Comparison of ENCODE assay signal across 14 cellular contexts in the genomic region with DNA sequence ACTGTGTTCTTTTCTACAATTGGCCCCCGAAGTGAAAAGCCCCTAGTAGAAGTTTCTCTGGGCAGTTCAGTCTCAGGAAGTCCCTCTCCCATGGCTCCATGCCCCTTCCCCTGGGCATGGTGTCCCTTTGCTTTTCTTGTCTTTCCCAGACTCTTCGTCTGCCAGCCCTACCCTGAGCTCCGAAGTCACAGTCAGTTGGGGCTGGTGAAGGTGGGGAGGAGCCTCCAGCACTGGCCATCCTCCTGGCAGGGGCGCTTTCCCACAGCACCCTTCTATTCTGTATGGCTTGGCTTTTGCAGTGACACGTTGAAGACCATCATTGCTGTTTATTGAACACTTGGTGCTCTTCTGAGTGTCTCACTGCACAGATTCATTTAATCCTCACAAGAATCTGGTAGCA.
DNase-seq lines count a peak whose midpoint lies in the region; ATAC-seq and TF ChIP-seq lines count a peak whose summit lies in the region.
"Had no signal": no experiment of that assay in that cellular context is flagged by ENCODE, and none has a peak within 500 bp of the region (broad histone marks: within the 10 kb centered on the region; RNA-seq: fewer than 3 reads in every experiment).

No MANE protein-coding gene starts in this region.

- H3K56ac ChIP-seq in IMR-90 (ENCODE audit: extremely low read depth, insufficient read depth, low read length) = no peak overlapping the region

- WGBS in IMR-90 (ENCODE audit: extremely low coverage in 2 of 2, insufficient read length in 1 of 2), 2 experiments = no CpG with 5 or more reads among the region's 5 CpGs
- WGBS in right cardiac atrium = 78% methylated on average over 5 of the region's 5 CpGs
- 47% methylated on average over 5 of the region's 5 CpGs for WGBS in right lobe of liver (ENCODE audit: insufficient coverage, low coverage, low lambda C conversion rate, missing lambda C conversion rate)

- H4K8ac ChIP-seq in IMR-90 (ENCODE audit: low read depth in 2 of 2, low read length in 2 of 2) = peak overlapping the region; percentile 43 to 69; a peak in 3 of 4 replicates

- H3K4me3 ChIP-seq in IMR-90 (ENCODE audit: insufficient read depth, low read depth, low read length) (no peak overlapping the region), right cardiac atrium (ENCODE audit: low read length) (no peak overlapping the region), right lobe of liver (no peak overlapping the region)
- H3K4me3 ChIP-seq in CD8-positive, alpha-beta memory T cell (ENCODE audit: low read length) = no peak overlapping the region
- H3K4me3 ChIP-seq: A549; BLaER1 treated with 17β-estradiol and CSF1 and Interleukin-3, amounts not matched to agents 10 nM and 100 nM; GM23338 had no signal

- H3K36me3 Mint-ChIP-seq in activated T-helper 17 cell treated with anti-CD3 and anti-CD28 coated beads, Interleukin-2, amount 50 U/mL, for 72 hours (ENCODE audit: low read depth) = no peaks in the 10 kb centered on the region
- H3K36me3 Mint-ChIP-seq in CD8-positive, alpha-beta memory T cell = no peaks in the 10 kb centered on the region

- no peak for TF ChIP-seq RAD21 in IMR-90 (IDR thresholded peaks at IDR 0.05; ENCODE audit: low read length)

- no peak overlapping the region for H3K27ac Mint-ChIP-seq in activated T-helper 17 cell treated with anti-CD3 and anti-CD28 coated beads, Interleukin-2, amount 50 U/mL, for 72 hours
- H3K27ac Mint-ChIP-seq in CD8-positive, alpha-beta memory T cell = no peak overlapping the region
- H3K27ac Mint-ChIP-seq: GM23338 had no signal

- peaks cover 9% of the 10 kb centered on the region for H3K27me3 Mint-ChIP-seq in activated T-helper 17 cell treated with anti-CD3 and anti-CD28 coated beads, Interleukin-2, amount 50 U/mL, for 72 hours
- H3K27me3 Mint-ChIP-seq in CD8-positive, alpha-beta memory T cell = peaks cover 4 to 10% of the 10 kb centered on the region in 2 donors

- H4K91ac ChIP-seq in IMR-90 (ENCODE audit: insufficient read depth, low read depth, low read length) = no peak overlapping the region; the same call in 1 of the 2 replicates

- H3K18ac ChIP-seq in IMR-90 (ENCODE audit: low read depth, low read length) = peak overlapping the region; percentile 28; the same call in 1 of the 2 replicates

- H2AFZ ChIP-seq in IMR-90 (replicated peaks; ENCODE audit: low read length, poor library complexity) = peak overlapping the region; percentile 9
- H2AFZ ChIP-seq: GM23338 had no signal

- H3K4ac ChIP-seq in IMR-90 (ENCODE audit: low read depth, low read length) = no peak overlapping the region

- H4K20me1 ChIP-seq in IMR-90 (ENCODE audit: insufficient read depth, low read length) = no peaks in the 10 kb centered on the region
- H4K20me1 ChIP-seq: BLaER1 treated with 17β-estradiol and CSF1 and Interleukin-3, amounts not matched to agents 10 nM and 100 nM had no signal

- H2BK120ac ChIP-seq in IMR-90 (ENCODE audit: low read depth, low read length) = no peak overlapping the region; the same call in 1 of the 2 replicates

- H3K79me1 ChIP-seq in IMR-90 (ENCODE audit: low read depth in 1 of 2, low read length in 2 of 2) = no peaks in the 10 kb centered on the region

- 0 out of 2 replicates have a peak overlapping the region, but pooled peaks have one; percentile 36 for H3K14ac ChIP-seq in IMR-90 (replicated peaks; ENCODE audit: low read depth, low read length)

- peaks cover 4% of the 10 kb centered on the region for H3K9me3 Mint-ChIP-seq in activated T-helper 17 cell treated with anti-CD3 and anti-CD28 coated beads, Interleukin-2, amount 50 U/mL, for 72 hours
- H3K9me3 Mint-ChIP-seq in CD8-positive, alpha-beta memory T cell = peaks cover 0 to 9% (median 2%) of the 10 kb centered on the region in 5 donors

- no peak overlapping the region for H3K4me2 ChIP-seq in IMR-90 (ENCODE audit: low read depth, low read length)
- H3K4me2 ChIP-seq: A549, GM23338 had no signal

- H2BK15ac ChIP-seq in IMR-90 (ENCODE audit: low read depth, low read length) = 0 out of 3 replicates have a peak overlapping the region, but pooled peaks have one; percentile 29

- H3K4me1 ChIP-seq in IMR-90 (ENCODE audit: control insufficient read depth, insufficient read depth, low read length) (peaks cover 7% of the 10 kb centered on the region; the same call in 1 of the 2 replicates), right cardiac atrium (ENCODE audit: control insufficient read depth, insufficient read depth, low read length) (peaks cover 6% of the 10 kb centered on the region), right lobe of liver (no peaks in the 10 kb centered on the region)
- no peaks in the 10 kb centered on the region for H3K4me1 ChIP-seq in CD8-positive, alpha-beta memory T cell (ENCODE audit: insufficient read depth, low read length)
- H3K4me1 ChIP-seq: A549 had no signal

- H3K4me1 Mint-ChIP-seq in activated T-helper 17 cell treated with anti-CD3 and anti-CD28 coated beads, Interleukin-2, amount 50 U/mL, for 72 hours = no peaks in the 10 kb centered on the region
- H3K4me1 Mint-ChIP-seq in CD8-positive, alpha-beta memory T cell = no peaks in the 10 kb centered on the region

- H3K9ac ChIP-seq in IMR-90 (ENCODE audit: low read depth, low read length) = no peak overlapping the region
- H3K9ac ChIP-seq: BLaER1 treated with 17β-estradiol and CSF1 and Interleukin-3, amounts not matched to agents 10 nM and 100 nM had no signal

- no peak overlapping the region for H4K5ac ChIP-seq in IMR-90 (ENCODE audit: low read depth, low read length)

- H3K23ac ChIP-seq in IMR-90 (ENCODE audit: low read depth, low read length) = no peak overlapping the region

- no peak overlapping the region for H2AK9ac ChIP-seq in IMR-90 (replicated peaks; ENCODE audit: low read depth, low read length, poor library complexity)

- POLR2A ChIA-PET in IMR-90 (lab: Charles Lee; ENCODE audit: unreplicated experiment) = no interaction called here
- POLR2A ChIA-PET in CD8-positive, alpha-beta memory T cell (lab: Charles Lee) = no interaction called here

- intact Hi-C loops in IMR-90 (cut with micrococcal nuclease) = no loop called here
- intact Hi-C loops in right cardiac atrium (cut with DNase I) = no loop called here
- intact Hi-C loops in sciatic nerve (cut with DNase I) = no loop called here
- intact Hi-C loops in right lobe of liver (cut with DNase I) = no loop called here

- H3K9me3 ChIP-seq in IMR-90 (ENCODE audit: control insufficient read depth, insufficient read depth, low read length) = no peaks in the 10 kb centered on the region
- H3K9me3 ChIP-seq in right cardiac atrium (ENCODE audit: control insufficient read depth, low read length) = no peaks in the 10 kb centered on the region
- H3K9me3 ChIP-seq in CD8-positive, alpha-beta memory T cell (ENCODE audit: low read length) = no peaks in the 10 kb centered on the region
- H3K9me3 ChIP-seq in right lobe of liver = no peaks in the 10 kb centered on the region
- H3K9me3 ChIP-seq: A549 had no signal

- no peaks in the 10 kb centered on the region for H3K36me3 ChIP-seq in IMR-90 (ENCODE audit: control insufficient read depth, insufficient read depth, low read length)
- no peaks in the 10 kb centered on the region for H3K36me3 ChIP-seq in CD8-positive, alpha-beta memory T cell (ENCODE audit: insufficient read depth, low read length)
- H3K36me3 ChIP-seq in right lobe of liver = no peaks in the 10 kb centered on the region
- H3K36me3 ChIP-seq: BLaER1 treated with 17β-estradiol and CSF1 and Interleukin-3, amounts not matched to agents 10 nM and 100 nM had no signal

- no peak for ATAC-seq in IMR-90 (ENCODE audit: low read depth)
- no peak for ATAC-seq in right cardiac atrium
- peak; percentile 6 for ATAC-seq in sciatic nerve
- ATAC-seq in activated T-helper 17 cell treated with anti-CD3 and anti-CD28 coated beads, Interleukin-2, amount 50 U/mL, for 72 hours (replicated peaks) = no peak
- no peak for ATAC-seq in right lobe of liver
- ATAC-seq: A549, GM23338 had no signal

- no peak overlapping the region for H3K4me3 Mint-ChIP-seq in activated T-helper 17 cell treated with anti-CD3 and anti-CD28 coated beads, Interleukin-2, amount 50 U/mL, for 72 hours
- H3K4me3 Mint-ChIP-seq in CD8-positive, alpha-beta memory T cell = no peak overlapping the region
- H3K4me3 Mint-ChIP-seq: GM23338 had no signal

- H3K27me3 ChIP-seq in IMR-90 (ENCODE audit: control insufficient read depth, insufficient read depth, low read length) (peaks cover 2% of the 10 kb centered on the region), right cardiac atrium (ENCODE audit: control insufficient read depth, insufficient read depth) (no peaks in the 10 kb centered on the region), right lobe of liver (no peaks in the 10 kb centered on the region)
- H3K27me3 ChIP-seq in CD8-positive, alpha-beta memory T cell (ENCODE audit: insufficient read depth, low read length, poor library complexity, severe bottlenecking) = no peaks in the 10 kb centered on the region
- H3K27me3 ChIP-seq: BLaER1 treated with 17β-estradiol and CSF1 and Interleukin-3, amounts not matched to agents 10 nM and 100 nM had no signal

- no peak for TF ChIP-seq POLR2A in IMR-90 (IDR thresholded peaks at IDR 0.05; ENCODE audit: low read depth, low read length)
- TF ChIP-seq POLR2A in right lobe of liver (IDR thresholded peaks at IDR 0.05) = no peak

- dilution Hi-C loops in IMR-90 (cut with HindIII; ENCODE audit: low sequenced_read_pairs, unreplicated experiment) = no loop called here

- H3K27ac ChIP-seq in IMR-90 (ENCODE audit: insufficient read depth, low read length) (no peak overlapping the region), cingulate gyrus (ENCODE audit: low read depth, low read length) (peak overlapping the region; percentile 65), right cardiac atrium (ENCODE audit: low read length) (peak overlapping the region; percentile 66), right lobe of liver (no peak overlapping the region)
- H3K27ac ChIP-seq in CD8-positive, alpha-beta memory T cell (ENCODE audit: low read depth, low read length) = no peak overlapping the region
- H3K27ac ChIP-seq: A549; BLaER1 treated with 17β-estradiol and CSF1 and Interleukin-3, amounts not matched to agents 10 nM and 100 nM; HL-60 had no signal

- no peaks in the 10 kb centered on the region for H3K9me1 ChIP-seq in IMR-90 (ENCODE audit: insufficient read depth, low read length)

- no TSS peak for BruUV-seq in IMR-90 (replicated peaks; lab: Mats Ljungman, UMichigan)

- in situ Hi-C loops in IMR-90 (cut with MboI; ENCODE audit: low sequenced_read_pairs) = no loop called here

- H2BK20ac ChIP-seq in IMR-90 (ENCODE audit: low read depth, low read length) = 0 out of 2 replicates have a peak overlapping the region, but pooled peaks have one; percentile 48

- TF ChIP-seq CTCF in IMR-90 (conservative IDR thresholded peaks at IDR 0.05; ENCODE audit: low read depth, low read length) (no peak), right lobe of liver (IDR thresholded peaks at IDR 0.05) (no peak)

- peak overlapping the region; percentile 53; the same call in 1 of the 2 replicates for H2AK5ac ChIP-seq in IMR-90 (ENCODE audit: low read depth, low read length)

- CTCF ChIA-PET in IMR-90 (lab: Yijun Ruan, JAX) = no interaction called here
- CTCF ChIA-PET in CD8-positive, alpha-beta memory T cell (lab: Charles Lee) = no interaction called here

- no peak overlapping the region for H2BK5ac ChIP-seq in IMR-90 (ENCODE audit: low read depth, low read length, poor library complexity, severe bottlenecking)

- no peak for DNase-seq in IMR-90
- DNase-seq in right cardiac atrium = no peak
- no peak for DNase-seq in sciatic nerve (ENCODE audit: low spot score)
- no peak for DNase-seq in amygdala (lab: John Stamatoyannopoulos, UW)
- DNase-seq in CD8-positive, alpha-beta memory T cell = no peak
- no peak for DNase-seq in right lobe of liver
- DNase-seq: NCI-H187, NCI-H345 had no signal

Comparison
In these comparisons a context has a peak if more than half of its experiments do, and no peak if none do; other contexts are left out.
1. H3K27ac ChIP-seq: peak in cingulate gyrus (single experiment) and right cardiac atrium (single experiment); none in IMR-90 (single experiment), CD8-positive, alpha-beta memory T cell (single experiment) and right lobe of liver (0 of 3).